ENCODE assay signal across 20 cellular contexts in genomic region chr19:8034178-8034525, GRCh38. TPM values are rescaled to one million over a fixed set of nuclear protein-coding genes. Genes with fewer than 3 reads are reported as not detected.
A peak's percentile ranks its signal among the peaks of the same experiment; 100 is the strongest.
DNase-seq lines count a peak whose midpoint lies in the region; ATAC-seq, FAIRE-seq and TF ChIP-seq lines count a peak whose summit lies in the region.
"Had no signal": no experiment of that assay in that cellular context is flagged by ENCODE, and none has a peak within 500 bp of the region (broad histone marks: within the 10 kb centered on the region; RNA-seq: fewer than 3 reads in every experiment).

No MANE protein-coding gene starts in this region.

- H2AFZ ChIP-seq in hepatocyte (no peak overlapping the region), neural progenitor cell (replicated peaks) (no peak overlapping the region)

- H3K9me3 ChIP-seq in CD8-positive, alpha-beta memory T cell (ENCODE audit: low read length): no peaks in the 10 kb centered on the region
- H3K9me3 ChIP-seq in SJCRH30 (replicated peaks): no peaks in the 10 kb centered on the region
- H3K9me3 ChIP-seq in hepatocyte (ENCODE audit: low read depth): no peaks in the 10 kb centered on the region
- H3K9me3 ChIP-seq in neural progenitor cell (ENCODE audit: low read depth): no peaks in the 10 kb centered on the region

- no peaks in the 10 kb centered on the region for H3K79me2 ChIP-seq in hepatocyte
- no peaks in the 10 kb centered on the region for H3K79me2 ChIP-seq in neural progenitor cell (ENCODE audit: low read depth)

- H3K27ac Mint-ChIP-seq in CD8-positive, alpha-beta memory T cell: no peak overlapping the region
- H3K27ac Mint-ChIP-seq in neural progenitor cell (no peak overlapping the region), HFFc6 (no peak overlapping the region)
- H3K27ac Mint-ChIP-seq: B cell; CD4-positive, alpha-beta T cell had no signal

- no peak for DNase-seq in CD8-positive, alpha-beta memory T cell
- peak; percentile 28 to 53 for DNase-seq in SJCRH30
- DNase-seq in hepatocyte (ENCODE audit: low spot score): no peak
- DNase-seq in neural progenitor cell (ENCODE audit: low spot score): no peak
- DNase-seq in HFFc6: no peak
- no peak for DNase-seq in urothelium cell line (ENCODE audit: low spot score)
- DNase-seq: C1 segment of cervical spinal cord; CD4-positive, alpha-beta T cell; DMS153; DMS79 treated with DMSO at 0.1 percent for 48 hours; EL had no signal

- no peaks in the 10 kb centered on the region for H3K36me3 ChIP-seq in CD8-positive, alpha-beta memory T cell (ENCODE audit: insufficient read depth, low read length)
- no peaks in the 10 kb centered on the region for H3K36me3 ChIP-seq in SJCRH30
- H3K36me3 ChIP-seq in hepatocyte (replicated peaks; ENCODE audit: insufficient read depth, low read depth): no peaks in the 10 kb centered on the region
- H3K36me3 ChIP-seq in neural progenitor cell: no peaks in the 10 kb centered on the region

- TF ChIP-seq CTCF in hepatocyte (IDR thresholded peaks at IDR 0.05; ENCODE audit: poor library complexity) (no peak), neural progenitor cell (IDR thresholded peaks at IDR 0.05) (no peak), HFFc6 (IDR thresholded peaks at IDR 0.05) (no peak)

- H3K4me1 Mint-ChIP-seq in CD8-positive, alpha-beta memory T cell: no peaks in the 10 kb centered on the region
- peaks cover 27% of the 10 kb centered on the region for H3K4me1 Mint-ChIP-seq in neural progenitor cell
- no peaks in the 10 kb centered on the region for H3K4me1 Mint-ChIP-seq in HFFc6 (ENCODE audit: low read depth)
- H3K4me1 Mint-ChIP-seq: B cell had no signal

- no peak overlapping the region for H3K9ac ChIP-seq in neural progenitor cell

- H4K20me1 ChIP-seq in hepatocyte (ENCODE audit: insufficient read depth, poor library complexity, severe bottlenecking): no peaks in the 10 kb centered on the region
- no peaks in the 10 kb centered on the region for H4K20me1 ChIP-seq in neural progenitor cell (ENCODE audit: low read depth)

- H3F3A ChIP-seq in neural progenitor cell (ENCODE audit: low read depth): peaks cover 46% of the 10 kb centered on the region

- peaks cover 0 to 2% (median 0%) of the 10 kb centered on the region in 5 donors for H3K9me3 Mint-ChIP-seq in CD8-positive, alpha-beta memory T cell
- H3K9me3 Mint-ChIP-seq in neural progenitor cell (no peaks in the 10 kb centered on the region), HFFc6 (no peaks in the 10 kb centered on the region)
- H3K9me3 Mint-ChIP-seq: CD4-positive, alpha-beta T cell had no signal

- H3K27ac ChIP-seq in CD8-positive, alpha-beta memory T cell (ENCODE audit: low read depth, low read length): peak overlapping the region; percentile 68
- H3K27ac ChIP-seq in SJCRH30 (peak overlapping the region; percentile 62), hepatocyte (peak overlapping the region; percentile 80), neural progenitor cell (peak overlapping the region; percentile 96)

- 77% methylated on average over 6 of the region's 6 CpGs for WGBS in hepatocyte (ENCODE audit: low lambda C conversion rate, missing lambda C conversion rate)

- POLR2A ChIA-PET in CD8-positive, alpha-beta memory T cell (lab: Charles Lee): interaction anchor here (0.6 kb wide), 1 partner anchor 119 kb away, joined by 4 read pairs; no protein-coding TSS in a partner anchor

- ATAC-seq in HG02970 (IDR thresholded peaks at IDR 0.05; ENCODE audit: low FRiP score, unreplicated experiment): no peak
- ATAC-seq: HepG2 had no signal

- H3K36me3 Mint-ChIP-seq in CD8-positive, alpha-beta memory T cell: peaks cover 0 to 2% (median 0%) of the 10 kb centered on the region in 3 donors
- H3K36me3 Mint-ChIP-seq in neural progenitor cell (no peaks in the 10 kb centered on the region), HFFc6 (ENCODE audit: low read depth) (no peaks in the 10 kb centered on the region)

- no peaks in the 10 kb centered on the region for H3K4me1 ChIP-seq in CD8-positive, alpha-beta memory T cell (ENCODE audit: insufficient read depth, low read length)
- H3K4me1 ChIP-seq in SJCRH30 (peaks cover 41% of the 10 kb centered on the region), hepatocyte (ENCODE audit: insufficient read depth) (peaks cover 5% of the 10 kb centered on the region), neural progenitor cell (peaks cover 45% of the 10 kb centered on the region)

- H3K4me2 ChIP-seq in hepatocyte (peak overlapping the region; percentile 66), neural progenitor cell (no peak overlapping the region)

- no peaks in the 10 kb centered on the region for H3K27me3 ChIP-seq in CD8-positive, alpha-beta memory T cell (ENCODE audit: insufficient read depth, low read length, poor library complexity, severe bottlenecking)
- H3K27me3 ChIP-seq in SJCRH30 (no peaks in the 10 kb centered on the region), hepatocyte (no peaks in the 10 kb centered on the region), neural progenitor cell (no peaks in the 10 kb centered on the region)

- CTCF ChIA-PET in CD8-positive, alpha-beta memory T cell (lab: Charles Lee): no interaction called here

- H3K4me3 Mint-ChIP-seq in CD8-positive, alpha-beta memory T cell: no peak overlapping the region
- H3K4me3 Mint-ChIP-seq in neural progenitor cell (no peak overlapping the region), HFFc6 (no peak overlapping the region)
- H3K4me3 Mint-ChIP-seq: B cell; CD4-positive, alpha-beta T cell had no signal

- H3K27me3 Mint-ChIP-seq in CD8-positive, alpha-beta memory T cell: peaks cover 5 to 15% of the 10 kb centered on the region in 2 donors
- H3K27me3 Mint-ChIP-seq in neural progenitor cell (ENCODE audit: insufficient read depth, low read depth): peaks cover 2% of the 10 kb centered on the region
- H3K27me3 Mint-ChIP-seq in HFFc6 (ENCODE audit: insufficient read depth): peaks cover 34% of the 10 kb centered on the region

- FAIRE-seq in urothelium cell line (lab: Jason Lieb, UNC): no peak
- FAIRE-seq: A204.1, D721Med, G401.6, GM12891, H54, HepG2, HTR-8/SVneo had no signal

- H3K4me3 ChIP-seq in CD8-positive, alpha-beta memory T cell (ENCODE audit: low read length): no peak overlapping the region
- H3K4me3 ChIP-seq in SJCRH30 (no peak overlapping the region), hepatocyte (no peak overlapping the region), neural progenitor cell (no peak overlapping the region)

- no peaks in the 10 kb centered on the region for H3K9me2 ChIP-seq in hepatocyte (replicated peaks; ENCODE audit: insufficient read depth)

RNA-seq across cellular contexts. Expression of gene CCL25, which starts 18.4 kb away (rescaled TPM):
- total RNA-seq in CD8-positive, alpha-beta memory T cell: not detected
- polyA plus RNA-seq in CD8-positive, alpha-beta memory T cell: not detected
- total RNA-seq in SJCRH30 (2014; rRNA removed; shearing (Covaris generic)): not detected in 2 replicates
- total RNA-seq in hepatocyte (1.2 TPM in 1 of 2 replicates, not detected in the other), neural progenitor cell (ENCODE audit: low replicate concordance) (1.2 TPM in 1 of 2 replicates, not detected in the other)
- 2.1 TPM in 1 of 2 replicates, not detected in the other for polyA plus RNA-seq in hepatocyte
- total RNA-seq in HFFc6 (2021; fragmentation: NEBNext Ultra II Directional; extraction: Animal tissue kit (Norgen Biotek cat#: 25700)): not detected
- total RNA-seq: B cell; CD4-positive, alpha-beta T cell; HepG2 had no signal
- polyA plus RNA-seq: HepG2 had no signal

RNA-seq across cellular contexts. Expression of gene ELAVL1, which starts 28.7 kb away (rescaled TPM):
- 100 to 1,000 TPM; 156 to 164 TPM for total RNA-seq in CD8-positive, alpha-beta memory T cell
- polyA plus RNA-seq in CD8-positive, alpha-beta memory T cell: 63.3 TPM
- total RNA-seq in SJCRH30 (2014; rRNA removed; shearing (Covaris generic)): 79.4 and 79.6 TPM in 2 replicates
- 57.7 and 59.5 TPM in 2 replicates for total RNA-seq in hepatocyte
- 88.1 and 89.9 TPM in 2 replicates for polyA plus RNA-seq in hepatocyte
- 108 TPM in 2 replicates for total RNA-seq in neural progenitor cell (ENCODE audit: low replicate concordance)
- 100 to 1,000 TPM; 105 to 127 (median 115) TPM for total RNA-seq in HFFc6 (2021; fragmentation: NEBNext Ultra II Directional; extraction: Animal tissue kit (Norgen Biotek cat#: 25700))

Comparison
In these comparisons a context has a peak if more than half of its experiments do, and no peak if none do; other contexts are left out.
1. DNase-seq: peak in SJCRH30 (2 of 2); none in CD8-positive, alpha-beta memory T cell (0 of 5), hepatocyte (single experiment), neural progenitor cell (single experiment), HFFc6 (single experiment) and urothelium cell line (single experiment).
2. Peak in every context shown above with its lines, with median percentiles within 50 percentile points of each other: H3K27ac ChIP-seq.